ENCODE assay signal across 8 cellular contexts in the genomic region with DNA sequence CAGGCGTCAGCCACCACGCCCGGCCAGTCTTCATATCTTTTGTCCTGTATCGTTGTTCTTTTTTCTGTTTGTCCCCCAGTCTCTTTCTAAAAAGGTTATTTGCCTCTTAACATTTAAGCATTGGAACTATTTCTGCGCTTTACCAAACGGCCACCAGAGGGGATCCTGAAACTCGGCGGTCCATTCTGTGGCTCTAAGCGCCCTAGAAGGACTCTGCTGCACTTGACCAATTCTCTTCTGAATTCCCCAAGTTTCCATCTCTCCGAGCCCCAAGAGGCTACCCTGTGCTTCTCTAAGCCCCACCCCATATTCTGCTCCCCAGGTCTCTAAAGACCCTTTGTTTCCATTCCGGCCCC. TPM values are rescaled to one million over a fixed set of nuclear protein-coding genes. Genes with fewer than 3 reads are reported as not detected.
A peak's percentile ranks its signal among the peaks of the same experiment; 100 is the strongest.
DNase-seq lines count a peak whose midpoint lies in the region; ATAC-seq and TF ChIP-seq lines count a peak whose summit lies in the region.

No MANE protein-coding gene starts in this region.

- no peaks in the 10 kb centered on the region for H3K4me1 Mint-ChIP-seq in activated CD8-positive, alpha-beta memory T cell treated with anti-CD3 and anti-CD28 coated beads, Interleukin-2, amount 10 ng/mL, durations not matched to agents 7 days and 5 days

- peaks cover 38% of the 10 kb centered on the region for H3K27me3 ChIP-seq in iPS-18a (ENCODE audit: control insufficient read depth, insufficient read depth, low read length)
- H3K27me3 ChIP-seq in testis, result no peaks in the 10 kb centered on the region

- peak in 2 of 3 experiments; percentile 21 to 37 for TF ChIP-seq CTCF in testis (IDR thresholded peaks at IDR 0.05)

- no peaks in the 10 kb centered on the region for H3K9me3 Mint-ChIP-seq in activated CD8-positive, alpha-beta memory T cell treated with anti-CD3 and anti-CD28 coated beads, Interleukin-2, amount 10 ng/mL, durations not matched to agents 7 days and 5 days (ENCODE audit: low read depth)

- H3K4me3 ChIP-seq in iPS-18a (ENCODE audit: low read length) (peak overlapping the region; percentile 66), testis (peak overlapping the region in 1 of 2 donors; percentile 21)

- intact Hi-C loops in testis (cut with DNase I; ENCODE audit: low total_unique reads), result no loop called here

- peaks cover 21% of the 10 kb centered on the region for H3K27me3 Mint-ChIP-seq in activated CD8-positive, alpha-beta memory T cell treated with anti-CD3 and anti-CD28 coated beads, Interleukin-2, amount 10 ng/mL, durations not matched to agents 7 days and 5 days

- H3K36me3 ChIP-seq in iPS-18a (ENCODE audit: control insufficient read depth, low read depth, low read length) (no peaks in the 10 kb centered on the region), testis (ENCODE audit: low read depth, missing control alignments) (no peaks in the 10 kb centered on the region)

- no peak overlapping the region for H3K27ac ChIP-seq in iPS-18a (ENCODE audit: low read length)
- no peak overlapping the region for H3K27ac ChIP-seq in testis

- H3K9ac ChIP-seq in iPS-18a (ENCODE audit: low read length), result no peak overlapping the region

- no peak overlapping the region for H3K4me3 Mint-ChIP-seq in activated CD8-positive, alpha-beta memory T cell treated with anti-CD3 and anti-CD28 coated beads, Interleukin-2, amount 10 ng/mL, durations not matched to agents 7 days and 5 days

- H3K36me3 Mint-ChIP-seq in activated CD8-positive, alpha-beta memory T cell treated with anti-CD3 and anti-CD28 coated beads, Interleukin-2, amount 10 ng/mL, durations not matched to agents 7 days and 5 days, result peaks cover 2% of the 10 kb centered on the region

- 15 to 21% methylated on average over 11 of the region's 11 CpGs for WGBS in testis, 2 donors

- no peak for TF ChIP-seq POLR2A in testis (IDR thresholded peaks at IDR 0.05)

- H3K4me1 ChIP-seq in iPS-18a (ENCODE audit: control insufficient read depth, low read depth, low read length) (no peaks in the 10 kb centered on the region), testis (no peaks in the 10 kb centered on the region)

- no peak for ATAC-seq in activated CD8-positive, alpha-beta memory T cell treated with anti-CD3 and anti-CD28 coated beads, Interleukin-2, amount 10 ng/mL, durations not matched to agents 7 days and 5 days

- no peak overlapping the region for H3K27ac Mint-ChIP-seq in activated CD8-positive, alpha-beta memory T cell treated with anti-CD3 and anti-CD28 coated beads, Interleukin-2, amount 10 ng/mL, durations not matched to agents 7 days and 5 days

- DNase-seq in NCI-H2081 (lab: John Stamatoyannopoulos, UW) (peak; percentile 22 to 34), NCI-H2081 treated with DMSO at 0.1 percent for 48 hours (lab: John Stamatoyannopoulos, UW) (no peak), OCI-M1 (lab: John Stamatoyannopoulos, UW) (peak; percentile 28), testis (peak; percentile 38), NCI-H2171 (lab: John Stamatoyannopoulos, UW) (no peak), middle frontal gyrus (ENCODE audit: extremely low spot score, low spot score) (no peak)
- DNase-seq in activated CD8-positive, alpha-beta memory T cell treated with anti-CD3 and anti-CD28 coated beads, Interleukin-2, amount 10 ng/mL, durations not matched to agents 7 days and 5 days, result no peak

- no peaks in the 10 kb centered on the region for H3K9me3 ChIP-seq in iPS-18a (ENCODE audit: control insufficient read depth, low read depth, low read length)
- no peaks in the 10 kb centered on the region for H3K9me3 ChIP-seq in testis

- CTCF ChIA-PET in activated CD8-positive, alpha-beta memory T cell treated with anti-CD3 and anti-CD28 coated beads, Interleukin-2, amount 10 ng/mL, durations not matched to agents 7 days and 5 days (lab: Charles Lee), result no interaction called here

RNA-seq across cellular contexts. Expression of a gene that starts 33.1 kb away (rescaled TPM):
- total RNA-seq in testis, result 10 to 100 TPM; 22.3 to 69.7 TPM
- 60.7 TPM for polyA plus RNA-seq in testis (ENCODE audit: insufficient read depth, low read depth, low replicate concordance)
- total RNA-seq in activated CD8-positive, alpha-beta memory T cell treated with anti-CD3 and anti-CD28 coated beads, Interleukin-2, amount 10 ng/mL, durations not matched to agents 7 days and 5 days, result not detected

Comparison
In these comparisons a context has a peak if more than half of its experiments do, and no peak if none do; other contexts are left out.
1. DNase-seq: peak in NCI-H2081 (2 of 2), OCI-M1 (single experiment) and testis (single experiment); none in NCI-H2081 treated with DMSO at 0.1 percent for 48 hours (single experiment), NCI-H2171 (single experiment), activated CD8-positive, alpha-beta memory T cell treated with anti-CD3 and anti-CD28 coated beads, Interleukin-2, amount 10 ng/mL, durations not matched to agents 7 days and 5 days (single experiment) and middle frontal gyrus (single experiment).
2. RNA of a gene that starts 33.1 kb away (total RNA-seq): 22.3 to 69.7 TPM in testis; not detected in activated CD8-positive, alpha-beta memory T cell treated with anti-CD3 and anti-CD28 coated beads, Interleukin-2, amount 10 ng/mL, durations not matched to agents 7 days and 5 days; every median in the first group is over 10 times any median in the second.